Comparison of ENCODE assay signal across 10 cellular contexts in genomic region chr9:79489241-79490000, GRCh38.
DNase-seq lines count a peak whose midpoint lies in the region; ATAC-seq and TF ChIP-seq lines count a peak whose summit lies in the region.
"Had no signal": no experiment of that assay in that cellular context is flagged by ENCODE, and none has a peak within 500 bp of the region (broad histone marks: within the 10 kb centered on the region; RNA-seq: fewer than 3 reads in every experiment).

No MANE protein-coding gene starts in this region.

- H3K27ac ChIP-seq in cingulate gyrus (ENCODE audit: low read depth, low read length) (peak overlapping the region; percentile 42), coronary artery (no peak overlapping the region)

- no peak for ATAC-seq in GM19023 (IDR thresholded peaks at IDR 0.05; ENCODE audit: unreplicated experiment)
- ATAC-seq in HG03520 (IDR thresholded peaks at IDR 0.05; ENCODE audit: unreplicated experiment) = no peak
- ATAC-seq: HCT116 had no signal

- no peak overlapping the region for H3K4me3 ChIP-seq in AG10803 (ENCODE audit: low read length)
- H3K4me3 ChIP-seq in coronary artery = no peak overlapping the region

- TF ChIP-seq CTCF in AG10803 (conservative IDR thresholded peaks at IDR 0.05; ENCODE audit: low read length) = no peak
- no peak for TF ChIP-seq CTCF in coronary artery (IDR thresholded peaks at IDR 0.05)

- DNase-seq in AG10803 (ENCODE audit: low read depth) (peak; percentile 36), NCI-H2029 treated with DMSO at 0.1 percent for 48 hours (lab: John Stamatoyannopoulos, UW) (peak; percentile 33), midbrain (lab: John Stamatoyannopoulos, UW) (peak; percentile 84), coronary artery (ENCODE audit: low spot score) (no peak)
- no peak for DNase-seq in stimulated activated naive CD4-positive, alpha-beta T cell (lab: John Stamatoyannopoulos, UW)
- DNase-seq: naive B cell had no signal

Comparison
In these comparisons a context has a peak if more than half of its experiments do, and no peak if none do; other contexts are left out.
1. DNase-seq: peak in AG10803 (single experiment), NCI-H2029 treated with DMSO at 0.1 percent for 48 hours (single experiment) and midbrain (single experiment); none in coronary artery (single experiment) and stimulated activated naive CD4-positive, alpha-beta T cell (0 of 6).